ENCODE assay signal across 33 cellular contexts in the genomic region with DNA sequence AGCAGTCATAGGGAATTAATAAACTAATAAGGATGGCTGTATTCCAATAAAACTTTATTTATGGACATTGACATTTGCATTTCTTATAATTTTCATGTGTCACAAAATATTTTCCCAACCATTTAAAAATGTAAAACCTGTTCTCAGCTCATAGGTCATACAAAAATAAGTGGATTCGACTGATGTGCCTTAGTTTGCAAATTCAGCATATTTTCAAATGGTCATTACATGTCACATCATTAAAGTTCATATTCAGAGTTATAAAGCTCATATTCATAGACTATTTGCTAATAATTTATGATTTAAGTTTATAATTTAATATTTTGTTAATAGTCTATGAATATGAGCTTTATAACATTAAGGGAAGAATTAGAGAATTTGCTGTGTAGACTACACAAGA.
"Had no signal": no experiment of that assay in that cellular context is flagged by ENCODE, and none has a peak within 500 bp of the region (broad histone marks: within the 10 kb centered on the region; RNA-seq: fewer than 3 reads in every experiment).

No MANE protein-coding gene starts in this region.

- H3K4me1 ChIP-seq: body of pancreas, breast epithelium had no signal

- FAIRE-seq: astrocyte, TTC549 had no signal

- ATAC-seq: activated CD8-positive, alpha-beta T cell treated with anti-CD3 and anti-CD28 coated beads for 36 hours; activated naive CD4-positive, alpha-beta T cell treated with anti-CD3 and anti-CD28 coated beads, Interleukin-2, amount 50 U/mL, for 72 hours; activated T-cell treated with anti-CD3 and anti-CD28 coated beads, Interleukin-2, amount 50 U/mL, for 4 hours; activated T-cell treated with anti-CD3 and anti-CD28 coated beads, Interleukin-2, amount 50 U/mL, for 72 hours; activated T-helper 17 cell treated with anti-CD3 and anti-CD28 coated beads, Interleukin-2, amount 50 U/mL, for 72 hours; body of pancreas had no signal

- H3K27ac ChIP-seq: adrenal gland, body of pancreas, brain microvascular endothelial cell, breast epithelium, VCaP had no signal

- H3K27me3 ChIP-seq: adrenal gland, body of pancreas, brain microvascular endothelial cell, breast epithelium had no signal

- H3K9me3 ChIP-seq: adrenal gland, body of pancreas, breast epithelium had no signal

- DNase-seq: activated B cell treated with CpG ODN at 0.5 μM for 24 hours; activated CD4-positive, alpha-beta memory T cell treated with anti-CD3 and anti-CD28 coated beads for 36 hours; activated CD4-positive, alpha-beta T cell treated with anti-CD3 and anti-CD28 coated beads for 4 hours; activated CD4-positive, alpha-beta T cell treated with anti-CD3 and anti-CD28 coated beads, Interleukin-2, amount 10 ng/mL, durations not matched to agents 24 days and 14 days; activated CD4-positive, alpha-beta T cell treated with anti-CD3 and anti-CD28 coated beads, Interleukin-2, amount 50 U/mL, for 1 hour; activated CD4-positive, alpha-beta T cell treated with anti-CD3 and anti-CD28 coated beads, Interleukin-2, amount 50 U/mL, for 4 hours; activated CD4-positive, CD25-positive, alpha-beta regulatory T cell treated with anti-CD3 and anti-CD28 coated beads, Interleukin-2, amount 50 U/mL, for 72 hours; activated CD8-positive, alpha-beta memory T cell treated with anti-CD3 and anti-CD28 coated beads, Interleukin-2, amount 50 U/mL, for 4 hours; activated CD8-positive, alpha-beta T cell treated with anti-CD3 and anti-CD28 coated beads for 36 hours; activated effector memory CD4-positive, alpha-beta T cell treated with anti-CD3 and anti-CD28 coated beads, Interleukin-2, amount 50 U/mL, for 16 hours; activated gamma-delta T cell treated with Interleukin-2 at 50 U/mL for 16 hours; activated naive CD4-positive, alpha-beta T cell; activated naive CD4-positive, alpha-beta T cell treated with anti-CD3 and anti-CD28 coated beads for 36 hours; activated naive CD4-positive, alpha-beta T cell treated with anti-CD3 and anti-CD28 coated beads, Interleukin-2, amount 50 U/mL, for 16 hours; activated naive CD8-positive, alpha-beta T cell treated with anti-CD3 and anti-CD28 coated beads for 36 hours; activated T-cell treated with anti-CD3 and anti-CD28 coated beads for 4 hours; activated T-cell treated with anti-CD3 and anti-CD28 coated beads, Interleukin-2, amount 50 U/mL, for 1 hour; activated T-cell treated with anti-CD3 and anti-CD28 coated beads, Interleukin-2, amount 50 U/mL, for 4 hours; activated T-cell treated with anti-CD3 and anti-CD28 coated beads, Interleukin-2, amount 50 U/mL, for 72 hours; adrenal gland; amniotic stem cell; aorta; body of pancreas; brain microvascular endothelial cell; central memory CD4-positive, alpha-beta T cell; T-helper 2 cell; T-helper 9 cell had no signal

- H3K36me3 ChIP-seq: adrenal gland, brain microvascular endothelial cell, breast epithelium had no signal

- H3K4me3 ChIP-seq: adrenal gland, breast epithelium had no signal
